Comparison of ENCODE assay signal across 8 cellular contexts in genomic region chr19:48836089-48837017, GRCh38. TPM values are rescaled to one million over a fixed set of nuclear protein-coding genes. Genes with fewer than 3 reads are reported as not detected.
DNase-seq lines count a peak whose midpoint lies in the region; ATAC-seq, FAIRE-seq and TF ChIP-seq lines count a peak whose summit lies in the region.

HSD17B14 (minus strand) TSS chr19:48836491; CDS start chr19:48836411, 80 bp downstream.

- H3K36me3 ChIP-seq in bronchial epithelial cell (ENCODE audit: control insufficient read depth, insufficient read depth, low read length) (no peaks in the 10 kb centered on the region), kidney (ENCODE audit: control insufficient read depth in 1 of 2, insufficient read depth in 2 of 2, low read length in 2 of 2) (peaks cover 0 to 3% of the 10 kb centered on the region in 2 donors), stomach (peaks cover 0 to 23% (median 8%) of the 10 kb centered on the region in 4 donors)

- WGBS in stomach, 5 donors, result 14 to 30% (median 20%) methylated on average over 35 of the region's 35 CpGs

- TF ChIP-seq EP300 in stomach (IDR thresholded peaks at IDR 0.05), result no peak

- FAIRE-seq in bronchial epithelial cell (lab: Jason Lieb, UNC) (no peak), kidney (lab: Jason Lieb, UNC) (no peak)

- H3K9ac ChIP-seq in kidney (ENCODE audit: low read length in 2 of 2), result peak within 1 kb of the TSS; percentile 55 to 91

- ATAC-seq in HG02610 (IDR thresholded peaks at IDR 0.05; ENCODE audit: unreplicated experiment), result no peak

- H3K4me1 ChIP-seq in kidney (ENCODE audit: control insufficient read depth in 1 of 2, insufficient read depth in 1 of 2, low read depth in 1 of 2, low read length in 2 of 2), result peaks cover 2 to 5% of the 10 kb centered on the region in 2 donors
- H3K4me1 ChIP-seq in stomach, result peaks cover 12 to 26% (median 19%) of the 10 kb centered on the region in 4 donors

- H3K27ac ChIP-seq in kidney (ENCODE audit: low read depth in 2 of 2, low read length in 2 of 2) (peak within 1 kb of the TSS; percentile 72 to 95), stomach (peak within 1 kb of the TSS; percentile 17 to 89 (median 66))

- H3K27me3 ChIP-seq in bronchial epithelial cell (ENCODE audit: control insufficient read depth, insufficient read depth, low read length) (no peaks in the 10 kb centered on the region), stomach (peaks cover 0 to 6% (median 0%) of the 10 kb centered on the region in 3 donors)

- TF ChIP-seq POLR2A in stomach (IDR thresholded peaks at IDR 0.05), result no peak

- H3K4me3 ChIP-seq in bronchial epithelial cell (ENCODE audit: low read depth, low read length) (peak within 1 kb of the TSS; percentile 36), kidney (ENCODE audit: low read length in 2 of 2) (peak within 1 kb of the TSS; percentile 73 to 76), stomach (peak within 1 kb of the TSS; percentile 38 to 44 (median 42))

- H3K9me3 ChIP-seq in kidney (ENCODE audit: control insufficient read depth in 1 of 2, low read length in 2 of 2), result no peaks in the 10 kb centered on the region
- no peaks in the 10 kb centered on the region for H3K9me3 ChIP-seq in stomach

- intact Hi-C loops in kidney (cut with DNase I) (loop anchor here (5.0 kb wide), 1 partner anchor 44 kb away; no protein-coding TSS in a partner anchor), stomach (cut with DNase I; ENCODE audit: low total_unique reads) (no loop called here)

- TF ChIP-seq CTCF in bronchial epithelial cell (IDR thresholded peaks at IDR 0.05; ENCODE audit: insufficient read depth, low read length, severe bottlenecking), result no peak
- TF ChIP-seq CTCF in kidney (IDR thresholded peaks at IDR 0.05; ENCODE audit: borderline replicate concordance, extremely low read depth, insufficient read depth), result no peak
- TF ChIP-seq CTCF in stomach (IDR thresholded peaks at IDR 0.05), result peak in 3 of 7 experiments; percentile 3 to 20 (median 10)

- peak; percentile 20 for DNase-seq in NCI-H2196 (lab: John Stamatoyannopoulos, UW; ENCODE audit: unreplicated experiment)
- DNase-seq in NCI-H2196 treated with DMSO at 0.1 percent for 48 hours (lab: John Stamatoyannopoulos, UW; ENCODE audit: unreplicated experiment), result no peak
- peak; percentile 56 for DNase-seq in NCI-H146 treated with DMSO at 0.1 percent for 48 hours (lab: John Stamatoyannopoulos, UW; ENCODE audit: unreplicated experiment)
- DNase-seq in bronchial epithelial cell (ENCODE audit: low read depth), result no peak
- no peak for DNase-seq in kidney
- no peak for DNase-seq in stomach
- no peak for DNase-seq in HT-29 (ENCODE audit: low spot score)

RNA-seq across cellular contexts. Expression of gene HSD17B14, which starts in this region (rescaled TPM):
- total RNA-seq in bronchial epithelial cell (1.3 and 1.9 TPM in 2 replicates), kidney (5.2 TPM), stomach (10 to 100 TPM in 2 of 5 donors, 1 to 10 TPM in 2, not detected in 1; 2.8 to 41.4 (median 17.3) TPM)
- polyA plus RNA-seq in kidney (ENCODE audit: insufficient read depth, low read depth, low replicate concordance) (141 TPM), stomach (1 to 10 TPM; 5.4 to 9.8 (median 9.4) TPM)
- total RNA-seq in HT-29 (2014; rRNA removed; shearing (Covaris generic)), result not detected in 2 replicates

Comparison
In these comparisons a context has a peak if more than half of its experiments do, and no peak if none do; other contexts are left out.
1. RNA of gene HSD17B14 (polyA plus RNA-seq): 141 TPM in kidney (single experiment); 5.4 to 9.8 TPM in stomach; every median in the first group is over 10 times any median in the second.
2. DNase-seq: peak in NCI-H2196 (single experiment) and NCI-H146 treated with DMSO at 0.1 percent for 48 hours (single experiment); none in NCI-H2196 treated with DMSO at 0.1 percent for 48 hours (single experiment), bronchial epithelial cell (single experiment), kidney (single experiment), stomach (single experiment) and HT-29 (single experiment).
3. Peak in every context shown above with its lines, with median percentiles within 50 percentile points of each other: H3K4me3 ChIP-seq.